In the genomic region with DNA sequence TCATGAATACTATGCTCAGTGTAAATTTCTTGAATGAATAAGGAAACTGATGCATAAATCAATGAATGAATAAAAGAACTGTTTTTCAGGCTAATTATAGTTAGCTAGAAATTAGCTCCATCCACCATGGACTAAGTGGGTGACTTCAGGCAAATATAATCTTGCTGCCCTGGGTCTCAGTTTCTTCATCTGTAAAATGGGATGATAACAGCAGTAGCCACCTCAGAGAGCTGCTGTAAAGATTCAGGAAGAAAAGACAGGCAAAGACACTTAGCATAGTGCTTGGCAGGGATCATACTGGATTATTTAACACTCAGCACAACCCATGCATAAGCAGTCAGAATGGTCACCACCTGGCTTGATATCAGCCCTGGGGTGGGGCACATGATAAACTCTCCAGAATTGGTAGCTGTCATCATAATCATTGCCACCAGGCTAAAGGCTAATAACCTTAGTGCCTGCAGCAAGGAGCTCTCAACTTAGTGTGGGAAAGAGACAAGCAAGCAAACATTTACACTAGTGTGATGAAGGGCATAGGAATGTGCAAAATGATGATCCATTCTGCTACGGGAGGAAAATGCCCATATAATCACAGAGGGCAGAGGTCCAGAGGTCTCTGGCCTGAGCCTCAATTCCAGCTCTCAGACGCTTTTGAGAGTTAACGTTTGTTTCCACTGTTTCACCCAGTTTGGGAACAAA, we compare ENCODE assay signal across 16 cellular contexts.
DNase-seq lines count a peak whose midpoint lies in the region; ATAC-seq, FAIRE-seq and TF ChIP-seq lines count a peak whose summit lies in the region.
"Had no signal": no experiment of that assay in that cellular context is flagged by ENCODE, and none has a peak within 500 bp of the region (broad histone marks: within the 10 kb centered on the region; RNA-seq: fewer than 3 reads in every experiment).

No MANE protein-coding gene starts in this region.

- H3K4me1 ChIP-seq in Caco-2 (peaks cover 28% of the 10 kb centered on the region), mesenchymal stem cell (ENCODE audit: control insufficient read depth, insufficient read depth, low read depth, low read length) (peaks cover 6% of the 10 kb centered on the region), kidney (ENCODE audit: control insufficient read depth in 1 of 2, insufficient read depth in 1 of 2, low read depth in 1 of 2, low read length in 2 of 2) (no peaks in the 10 kb centered on the region)

- H3K79me1 ChIP-seq in mesenchymal stem cell (replicated peaks; ENCODE audit: low read length, poor library complexity, severe bottlenecking): no peaks in the 10 kb centered on the region

- BruUV-seq in Caco-2 (replicated peaks; lab: Mats Ljungman, UMichigan): no TSS peak

- H2AK5ac ChIP-seq in mesenchymal stem cell (ENCODE audit: low read length, severe bottlenecking): no peak overlapping the region

- ATAC-seq in GM21576 (IDR thresholded peaks at IDR 0.05; ENCODE audit: unreplicated experiment): no peak
- ATAC-seq: stimulated activated naive CD8-positive, alpha-beta T cell treated with anti-CD3 and anti-CD28 coated beads, Interleukin-15, Interleukin-2, amounts not matched to agents 100 U/mL and 50 U/mL, for 24 hours had no signal

- no peaks in the 10 kb centered on the region for H3K27me3 Mint-ChIP-seq in Caco-2 (ENCODE audit: insufficient read depth, unreplicated experiment)

- no peak overlapping the region for H3K4ac ChIP-seq in mesenchymal stem cell (ENCODE audit: low read depth in 1 of 2, low read length in 2 of 2)

- H3K9ac ChIP-seq in mesenchymal stem cell (ENCODE audit: low read length): no peak overlapping the region
- H3K9ac ChIP-seq in kidney (ENCODE audit: low read length in 2 of 2): no peak overlapping the region
- H3K9ac ChIP-seq: BLaER1 treated with 17β-estradiol and CSF1 and Interleukin-3, amounts not matched to agents 10 nM and 100 nM; KMS-11 had no signal

- intact Hi-C loops in Caco-2 (cut with micrococcal nuclease; ENCODE audit: unreplicated experiment): no loop called here
- intact Hi-C loops in kidney (cut with DNase I): no loop called here

- peak; percentile 62 for FAIRE-seq in bronchial epithelial cell (lab: Jason Lieb, UNC)
- FAIRE-seq in kidney (lab: Jason Lieb, UNC): no peak
- FAIRE-seq: GM18507 had no signal

- H3K4me3 Mint-ChIP-seq in Caco-2 (ENCODE audit: unreplicated experiment): no peak overlapping the region
- H3K4me3 Mint-ChIP-seq: T-helper 1 cell treated with Interleukin-12 subunit alpha and Interleukin-12 subunit beta and Interleukin-4 antibody, amounts not matched to agents 30 μg/mL and 1 μg/mL, for 36 hours had no signal

- peak overlapping the region in 1 of 2 experiments; percentile 16 for H3K18ac ChIP-seq in mesenchymal stem cell (ENCODE audit: low read depth in 1 of 2, low read length in 2 of 2)

- no peaks in the 10 kb centered on the region for H3K9me3 ChIP-seq in Caco-2
- peaks cover 5% of the 10 kb centered on the region for H3K9me3 ChIP-seq in mesenchymal stem cell (ENCODE audit: control insufficient read depth, low read length)
- peaks cover 0 to 8% of the 10 kb centered on the region in 2 donors for H3K9me3 ChIP-seq in kidney (ENCODE audit: control insufficient read depth in 1 of 2, low read length in 2 of 2)

- H3K14ac ChIP-seq in mesenchymal stem cell (ENCODE audit: low read length in 2 of 2): no peak overlapping the region

- 0% methylated on average over 3 of the region's 3 CpGs for WGBS in mesenchymal stem cell

- H3K23ac ChIP-seq in mesenchymal stem cell (ENCODE audit: low read length in 2 of 2): no peak overlapping the region

- H2BK15ac ChIP-seq in mesenchymal stem cell (ENCODE audit: low read depth, poor library complexity, severe bottlenecking): no peak overlapping the region

- peak overlapping the region; percentile 74 for H3K27ac Mint-ChIP-seq in Caco-2 (ENCODE audit: unreplicated experiment)
- H3K27ac Mint-ChIP-seq: T-helper 1 cell treated with Interleukin-12 subunit alpha and Interleukin-12 subunit beta and Interleukin-4 antibody, amounts not matched to agents 30 μg/mL and 1 μg/mL, for 36 hours had no signal

- CTCF ChIA-PET in Caco-2 (lab: Charles Lee): interaction anchor here (0.6 to 1.0 kb wide), 5 partner anchors 16 to 307 kb away, joined by 3 to 11 read pairs (median 4); a partner anchor contains a TSS
- CTCF ChIA-PET in GM10248 (lab: Yijun Ruan, JAX): interaction anchor here (1.3 kb wide), 1 partner anchor 30 kb away, joined by 3 read pairs; no protein-coding TSS in a partner anchor

- no peak overlapping the region for H2AFZ ChIP-seq in mesenchymal stem cell (ENCODE audit: low read depth, low read length)

- no peaks in the 10 kb centered on the region for H3K9me3 Mint-ChIP-seq in Caco-2 (ENCODE audit: unreplicated experiment)

- H3K4me1 Mint-ChIP-seq in Caco-2 (ENCODE audit: low read depth, unreplicated experiment): peaks cover 12% of the 10 kb centered on the region

- DNase-seq in Caco-2 (peak; percentile 69 to 79), NCI-H226 (peak; percentile 44), bronchial epithelial cell (ENCODE audit: low read depth) (peak; percentile 17), mesenchymal stem cell (peak; percentile 85), GM10248 (ENCODE audit: extremely low spot score) (no peak), kidney (no peak)
- DNase-seq in activated CD4-positive, alpha-beta T cell treated with anti-CD3 and anti-CD28 coated beads for 48 hours: no peak
- DNase-seq: activated CD4-positive, alpha-beta T cell treated with anti-CD3 and anti-CD28 coated beads, Interleukin-2, amount 50 U/mL, for 4 hours; NCI-H2081; stimulated activated naive CD8-positive, alpha-beta T cell treated with anti-CD3 and anti-CD28 coated beads, Interleukin-15, Interleukin-2, amounts not matched to agents 100 U/mL and 50 U/mL, for 24 hours had no signal

- H3K27ac ChIP-seq in mesenchymal stem cell (ENCODE audit: low read length, poor library complexity, severe bottlenecking): no peak overlapping the region
- no peak overlapping the region for H3K27ac ChIP-seq in kidney (ENCODE audit: low read depth in 2 of 2, low read length in 2 of 2)
- H3K27ac ChIP-seq: cardiac muscle cell, KMS-11 had no signal

- no peak overlapping the region for H4K8ac ChIP-seq in mesenchymal stem cell (ENCODE audit: low read length)

- H4K91ac ChIP-seq in mesenchymal stem cell (ENCODE audit: low read length): no peak overlapping the region

- no peaks in the 10 kb centered on the region for H3K36me3 ChIP-seq in Caco-2 (ENCODE audit: control insufficient read depth, insufficient read depth, low read length)
- H3K36me3 ChIP-seq in bronchial epithelial cell (ENCODE audit: control insufficient read depth, insufficient read depth, low read length): no peaks in the 10 kb centered on the region
- H3K36me3 ChIP-seq in mesenchymal stem cell (ENCODE audit: control insufficient read depth in 1 of 2, insufficient read depth in 2 of 2, low read depth in 1 of 2, low read length in 2 of 2): no peaks in the 10 kb centered on the region
- H3K36me3 ChIP-seq in kidney (ENCODE audit: control insufficient read depth in 1 of 2, insufficient read depth in 2 of 2, low read length in 2 of 2): no peaks in the 10 kb centered on the region
- H3K36me3 ChIP-seq: BLaER1 treated with 17β-estradiol and CSF1 and Interleukin-3, amounts not matched to agents 10 nM and 100 nM; cardiac muscle cell had no signal

- H3K36me3 Mint-ChIP-seq in Caco-2 (ENCODE audit: insufficient read depth, unreplicated experiment): no peaks in the 10 kb centered on the region

- H2BK5ac ChIP-seq in mesenchymal stem cell (ENCODE audit: low read depth, low read length, poor library complexity, severe bottlenecking): no peak overlapping the region

- POLR2A ChIA-PET in Caco-2 (lab: Charles Lee) (interaction anchor here (0.5 to 1.0 kb wide), 3 partner anchors 16 to 235 kb away, joined by 3 to 7 read pairs (median 3); a partner anchor contains a TSS), GM10248 (lab: Yijun Ruan, JAX) (no interaction called here)

- H2BK120ac ChIP-seq in mesenchymal stem cell (ENCODE audit: low read depth, low read length): no peak overlapping the region

- H3K4me3 ChIP-seq in Caco-2 (ENCODE audit: low read depth, low read length): no peak overlapping the region
- H3K4me3 ChIP-seq in bronchial epithelial cell (ENCODE audit: low read depth, low read length): no peak overlapping the region
- no peak overlapping the region for H3K4me3 ChIP-seq in mesenchymal stem cell (ENCODE audit: insufficient read depth in 1 of 2, low read depth in 1 of 2, low read length in 2 of 2)
- no peak overlapping the region for H3K4me3 ChIP-seq in kidney (ENCODE audit: low read length in 2 of 2)
- H3K4me3 ChIP-seq: BLaER1 treated with 17β-estradiol and CSF1 and Interleukin-3, amounts not matched to agents 10 nM and 100 nM; cardiac muscle cell had no signal

- H2BK12ac ChIP-seq in mesenchymal stem cell (ENCODE audit: low read length in 2 of 2): peak overlapping the region; percentile 32 to 54

- H3K27me3 ChIP-seq in Caco-2 (replicated peaks; ENCODE audit: control insufficient read depth, insufficient read depth, low read length): no peaks in the 10 kb centered on the region
- H3K27me3 ChIP-seq in bronchial epithelial cell (ENCODE audit: control insufficient read depth, insufficient read depth, low read length): no peaks in the 10 kb centered on the region
- H3K27me3 ChIP-seq in mesenchymal stem cell (ENCODE audit: control insufficient read depth in 1 of 2, insufficient read depth in 1 of 2, low read length in 2 of 2): no peaks in the 10 kb centered on the region
- H3K27me3 ChIP-seq: BLaER1 treated with 17β-estradiol and CSF1 and Interleukin-3, amounts not matched to agents 10 nM and 100 nM; cardiac muscle cell had no signal

- TF ChIP-seq CTCF in Caco-2 (IDR thresholded peaks at IDR 0.05; ENCODE audit: insufficient read depth in 1 of 2, low read depth in 1 of 2, low read length in 1 of 2, severe bottlenecking in 1 of 2, unreplicated experiment in 1 of 2) (no peak), bronchial epithelial cell (IDR thresholded peaks at IDR 0.05; ENCODE audit: insufficient read depth, low read length, severe bottlenecking) (no peak), GM10248 (IDR thresholded peaks at IDR 0.05; ENCODE audit: control extremely low read depth, extremely low read depth, low read depth, missing control alignments) (no peak), kidney (IDR thresholded peaks at IDR 0.05; ENCODE audit: borderline replicate concordance, extremely low read depth, insufficient read depth) (no peak)

- no peak overlapping the region for H3K4me2 ChIP-seq in mesenchymal stem cell (ENCODE audit: low read length, poor library complexity, severe bottlenecking)
- H3K4me2 ChIP-seq: KMS-11 had no signal

Comparison
In these comparisons a context has a peak if more than half of its experiments do, and no peak if none do; other contexts are left out.
1. DNase-seq: peak in Caco-2 (2 of 2), NCI-H226 (single experiment), bronchial epithelial cell (single experiment) and mesenchymal stem cell (single experiment); none in activated CD4-positive, alpha-beta T cell treated with anti-CD3 and anti-CD28 coated beads for 48 hours (single experiment), GM10248 (single experiment) and kidney (single experiment).